ENCODE assay signal across 1 cellular context in the genomic region with DNA sequence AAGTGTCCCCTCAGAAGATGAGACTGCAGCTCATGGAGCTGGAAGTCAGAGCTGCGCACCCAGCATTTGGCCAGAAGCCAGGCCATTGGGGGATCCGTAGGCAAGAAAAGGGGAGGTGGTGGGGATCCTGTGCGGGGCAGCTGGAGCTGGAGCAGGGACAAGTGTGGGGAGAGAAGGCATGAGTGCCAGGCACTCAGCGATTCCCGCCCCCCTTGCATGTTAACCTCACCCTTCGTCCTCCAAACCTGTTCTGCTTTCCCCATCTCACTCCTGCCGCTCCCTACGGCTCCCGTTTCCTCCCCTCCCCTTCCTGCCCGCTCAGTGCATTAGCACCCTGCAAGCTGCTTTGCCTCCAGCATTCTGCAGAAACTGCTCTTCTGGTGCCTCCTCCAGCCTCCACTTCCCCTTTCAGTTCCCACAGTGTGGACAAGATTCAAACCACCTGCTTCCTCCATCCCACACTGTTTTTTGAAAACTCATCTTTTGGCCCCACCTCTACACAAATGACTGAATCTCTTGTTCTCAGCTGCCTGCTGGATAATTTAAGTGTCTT.
TF ChIP-seq lines count a peak whose summit lies in the region.

No MANE protein-coding gene starts in this region.

TF ChIP-seq in K562, 482 proteins besides CTCF, POLR2A, EP300 and RAD21:
- TF ChIP-seq BRD4 (IDR thresholded peaks at IDR 0.05) = no peak
- peak; percentile 48 for TF ChIP-seq NFIC (IDR thresholded peaks at IDR 0.05)
- TF ChIP-seq DIDO1 (tag; IDR thresholded peaks at IDR 0.05; ENCODE audit: low read depth) = no peak
- TF ChIP-seq SPI1 (IDR thresholded peaks at IDR 0.05; ENCODE audit: borderline replicate concordance, low read depth, low read length) = peak; percentile 26; the same call in 1 of the 2 replicates
